In the genomic region with DNA sequence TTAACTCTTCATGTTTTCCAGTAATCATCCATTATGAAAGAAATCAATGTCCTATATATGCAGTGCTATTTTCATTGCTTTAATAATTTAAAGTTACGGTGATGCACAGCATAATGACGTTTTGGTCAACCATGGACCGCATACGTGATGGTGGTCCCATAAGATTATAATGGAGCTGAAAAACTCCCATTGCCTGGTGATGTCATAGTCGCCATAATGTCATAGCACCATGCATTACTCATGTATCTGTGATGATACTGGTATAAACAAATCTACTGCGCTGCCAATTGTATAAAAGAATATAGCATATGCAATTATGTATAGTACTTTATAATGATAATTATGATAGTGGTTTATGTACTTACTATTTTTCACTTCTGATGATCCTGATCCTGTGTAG, we compare ENCODE assay signal across 9 cellular contexts. TPM values are rescaled to one million over a fixed set of nuclear protein-coding genes. Genes with fewer than 3 reads are reported as not detected.
"Had no signal": no experiment of that assay in that cellular context is flagged by ENCODE, and none has a peak within 500 bp of the region (broad histone marks: within the 10 kb centered on the region; RNA-seq: fewer than 3 reads in every experiment).

No MANE protein-coding gene starts in this region.

- H3K4me2 ChIP-seq: KMS-11 had no signal

- ATAC-seq: K562 had no signal

- FAIRE-seq: HTR-8/SVneo, K562 had no signal

- H3K27ac ChIP-seq: HL-60, KMS-11 had no signal

- H3K4me3 ChIP-seq: K562 had no signal

- H3K9ac ChIP-seq: KMS-11 had no signal

- DNase-seq: IMR-90, KBM-7, KG1 had no signal

RNA-seq across cellular contexts. Expression of a gene that starts 42.3 kb away (rescaled TPM):
- total RNA-seq: HT-29 had no signal
- polyA plus RNA-seq: IgD-negative memory B cell had no signal
